12 cellular contexts compared by ENCODE assay signal in genomic region chr16:86029131-86029741, GRCh38.
A peak's percentile ranks its signal among the peaks of the same experiment; 100 is the strongest.
DNase-seq lines count a peak whose midpoint lies in the region; ATAC-seq and TF ChIP-seq lines count a peak whose summit lies in the region.
"Had no signal": no experiment of that assay in that cellular context is flagged by ENCODE, and none has a peak within 500 bp of the region (broad histone marks: within the 10 kb centered on the region; RNA-seq: fewer than 3 reads in every experiment).

No MANE protein-coding gene starts in this region.

- POLR2A ChIA-PET in WTC11 (lab: Charles Lee), result no interaction called here

- peak overlapping the region; percentile 41 for H2AK5ac ChIP-seq in neuronal stem cell (ENCODE audit: low read depth, low read length)

- no peak for TF ChIP-seq POLR2A in vagina (IDR thresholded peaks at IDR 0.05)

- peak overlapping the region; percentile 4 for H2BK15ac ChIP-seq in neuronal stem cell (ENCODE audit: low read length)

- H3K18ac ChIP-seq in neuronal stem cell (ENCODE audit: low read length), result peak overlapping the region; percentile 71

- H3K9me3 Mint-ChIP-seq in WTC11, result peaks cover 30% of the 10 kb centered on the region

- CTCF ChIA-PET in WTC11 (lab: Charles Lee), result interaction anchor here (1.1 to 2.3 kb wide), 9 partner anchors 9 to 489 kb away, joined by 3 to 16 read pairs (median 6); no protein-coding TSS in a partner anchor

- no peak overlapping the region for H3K9ac ChIP-seq in neuronal stem cell (ENCODE audit: low read depth, low read length, poor library complexity)

- peaks cover 18% of the 10 kb centered on the region for H3K4me1 Mint-ChIP-seq in WTC11
- H3K4me1 Mint-ChIP-seq: T-helper 17 cell had no signal

- no peak overlapping the region for H3K4me3 Mint-ChIP-seq in WTC11
- H3K4me3 Mint-ChIP-seq: activated T-cell treated with anti-CD3 and anti-CD28 coated beads, Interleukin-2, amount 50 U/mL, for 24 hours; T-helper 17 cell; type B pancreatic cell had no signal

- no peak overlapping the region for H3K14ac ChIP-seq in neuronal stem cell (ENCODE audit: low read length)

- H4K91ac ChIP-seq in neuronal stem cell (ENCODE audit: low read depth, low read length, poor library complexity), result no peak overlapping the region

- H3K27ac Mint-ChIP-seq in WTC11, result no peak overlapping the region
- H3K27ac Mint-ChIP-seq: activated T-cell treated with anti-CD3 and anti-CD28 coated beads, Interleukin-2, amount 50 U/mL, for 24 hours; T-helper 17 cell; type B pancreatic cell had no signal

- peaks cover 0 to 20% (median 0%) of the 10 kb centered on the region in 3 experiments for H3K27me3 ChIP-seq in neuronal stem cell (ENCODE audit: control insufficient read depth in 3 of 3, insufficient read depth in 3 of 3, low read depth in 1 of 3, low read length in 3 of 3)
- no peaks in the 10 kb centered on the region for H3K27me3 ChIP-seq in vagina

- H2BK12ac ChIP-seq in neuronal stem cell (ENCODE audit: low read length), result no peak overlapping the region

- H2AFZ ChIP-seq in neuronal stem cell (ENCODE audit: low read length), result no peak overlapping the region

- no peaks in the 10 kb centered on the region for H3K79me1 ChIP-seq in neuronal stem cell (ENCODE audit: low read depth, low read length)

- H3K4ac ChIP-seq in neuronal stem cell (ENCODE audit: low read length), result no peak overlapping the region

- H3K36me3 ChIP-seq in neuronal stem cell (replicated peaks in 1 of 2; ENCODE audit: control insufficient read depth in 2 of 2, insufficient read depth in 2 of 2, low read length in 2 of 2) (no peaks in the 10 kb centered on the region), vagina (no peaks in the 10 kb centered on the region)

- H3K27me3 Mint-ChIP-seq in WTC11 (ENCODE audit: low read depth), result peaks cover 16% of the 10 kb centered on the region

- TF ChIP-seq CTCF in WTC11 (IDR thresholded peaks at IDR 0.05) (no peak), vagina (IDR thresholded peaks at IDR 0.05) (no peak)

- H3K27ac ChIP-seq in neuronal stem cell (replicated peaks; ENCODE audit: low read length) (no peak overlapping the region), vagina (no peak overlapping the region)

- peak in 11 of 14 donors; percentile 12 to 87 (median 49) for DNase-seq in C1 segment of cervical spinal cord (lab: John Stamatoyannopoulos, UW)
- no peak for DNase-seq in WTC11 (ENCODE audit: low spot score)
- DNase-seq in head of caudate nucleus, result peak in 35 of 42 donors; percentile 9 to 80 (median 50)
- no peak for DNase-seq in neuronal stem cell (ENCODE audit: low spot score)
- no peak for DNase-seq in activated CD4-positive, alpha-beta T cell treated with anti-CD3 and anti-CD28 coated beads for 4 hours
- no peak for DNase-seq in vagina (ENCODE audit: extremely low spot score in 2 of 2)
- DNase-seq in DMS114 treated with DMSO at 0.1 percent for 48 hours (lab: John Stamatoyannopoulos, UW; ENCODE audit: unreplicated experiment), result no peak
- no peak for DNase-seq in KG1 (lab: John Stamatoyannopoulos, UW)
- DNase-seq: activated T-cell treated with anti-CD3 and anti-CD28 coated beads, Interleukin-2, amount 50 U/mL, for 24 hours; NCI-H69; T-helper 17 cell had no signal

- H3K4me3 ChIP-seq in neuronal stem cell (ENCODE audit: low read length in 2 of 2), result peak overlapping the region in 1 of 2 donors; percentile 6
- no peak overlapping the region for H3K4me3 ChIP-seq in vagina

- no peak overlapping the region for H3K4me2 ChIP-seq in neuronal stem cell (ENCODE audit: insufficient read depth, low read length, poor library complexity, severe bottlenecking)

- intact Hi-C loops in head of caudate nucleus (cut with DNase I), result no loop called here
- intact Hi-C loops in vagina (cut with DNase I), result no loop called here

- H3K36me3 Mint-ChIP-seq in WTC11, result peaks cover 5% of the 10 kb centered on the region; the same call in 1 of the 2 replicates
- H3K36me3 Mint-ChIP-seq: type B pancreatic cell had no signal

- peaks cover 0 to 16% of the 10 kb centered on the region in 2 donors for H3K4me1 ChIP-seq in neuronal stem cell (ENCODE audit: control insufficient read depth in 2 of 2, insufficient read depth in 1 of 2, low read depth in 1 of 2, low read length in 2 of 2)
- no peaks in the 10 kb centered on the region for H3K4me1 ChIP-seq in vagina

- ATAC-seq in WTC11, result peak; percentile 33
- ATAC-seq: T-helper 17 cell had no signal

- no peak overlapping the region for H3K23ac ChIP-seq in neuronal stem cell (ENCODE audit: low read depth, low read length, poor library complexity)

- no CpG with 5 or more reads among the region's 20 CpGs for WGBS in neuronal stem cell (ENCODE audit: extremely low coverage in 2 of 2, insufficient read length in 2 of 2, insufficient replicate concordance in 1 of 2), 2 donors

- peaks cover 0 to 6% of the 10 kb centered on the region in 2 donors for H3K9me3 ChIP-seq in neuronal stem cell (replicated peaks in 1 of 2; ENCODE audit: control insufficient read depth in 2 of 2, insufficient read depth in 1 of 2, low read depth in 1 of 2, low read length in 2 of 2)
- H3K9me3 ChIP-seq in vagina, result peaks cover 6% of the 10 kb centered on the region

- no peak overlapping the region for H2BK5ac ChIP-seq in neuronal stem cell (ENCODE audit: low read length)

- H4K8ac ChIP-seq in neuronal stem cell (ENCODE audit: low read depth, low read length), result no peak overlapping the region

- no peak overlapping the region for H2BK120ac ChIP-seq in neuronal stem cell (ENCODE audit: low read depth, low read length)

TF ChIP-seq in WTC11, 78 proteins besides CTCF, POLR2A, EP300 and RAD21 (continues in another document):
- no peak for TF ChIP-seq SMAD3 (CRISPR knock-in tag; IDR thresholded peaks at IDR 0.05; ENCODE audit: borderline replicate concordance)
- TF ChIP-seq AFF4 (CRISPR knock-in tag; IDR thresholded peaks at IDR 0.05; ENCODE audit: borderline replicate concordance), result no peak
- no peak for TF ChIP-seq FOXK1 (CRISPR knock-in tag; IDR thresholded peaks at IDR 0.05)
- TF ChIP-seq ZSCAN18 (CRISPR knock-in tag; IDR thresholded peaks at IDR 0.05), result no peak
- TF ChIP-seq RORB (CRISPR knock-in tag; IDR thresholded peaks at IDR 0.05), result no peak
- TF ChIP-seq GABPB1 (CRISPR knock-in tag; IDR thresholded peaks at IDR 0.05), result no peak
- no peak for TF ChIP-seq PREB (CRISPR knock-in tag; IDR thresholded peaks at IDR 0.05; ENCODE audit: borderline replicate concordance)
- no peak for TF ChIP-seq EMX1 (CRISPR knock-in tag; IDR thresholded peaks at IDR 0.05)
- TF ChIP-seq MXD4 (CRISPR knock-in tag; IDR thresholded peaks at IDR 0.05; ENCODE audit: borderline replicate concordance), result no peak
- no peak for TF ChIP-seq CBFB (CRISPR knock-in tag; IDR thresholded peaks at IDR 0.05; ENCODE audit: low read depth)
- no peak for TF ChIP-seq NFATC4 (CRISPR knock-in tag; IDR thresholded peaks at IDR 0.05)

Comparison
In these comparisons a context has a peak if more than half of its experiments do, and no peak if none do; other contexts are left out.
1. DNase-seq: peak in C1 segment of cervical spinal cord (11 of 14) and head of caudate nucleus (35 of 42); none in WTC11 (single experiment), neuronal stem cell (single experiment), activated CD4-positive, alpha-beta T cell treated with anti-CD3 and anti-CD28 coated beads for 4 hours (0 of 2), vagina (0 of 2), DMS114 treated with DMSO at 0.1 percent for 48 hours (single experiment) and KG1 (single experiment).